Comparison of ENCODE assay signal across 27 cellular contexts in the genomic region with DNA sequence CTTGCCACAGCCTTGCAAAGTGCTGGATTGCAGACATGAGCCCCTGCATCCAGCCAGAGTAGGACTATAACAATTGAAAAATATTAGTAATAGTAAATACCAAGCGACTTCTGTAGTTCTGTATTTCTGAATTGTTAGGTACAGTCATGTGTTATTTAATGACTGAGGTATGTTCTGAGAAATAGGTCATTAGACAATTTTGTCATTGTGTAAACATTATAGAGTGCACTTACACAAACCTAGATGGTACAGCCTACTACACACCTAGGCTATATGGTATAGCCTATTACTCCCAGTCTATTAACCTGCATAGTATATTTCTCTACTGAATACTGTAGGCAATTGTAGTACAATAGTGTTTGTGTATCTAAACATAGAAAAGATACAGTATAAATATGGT.
"Had no signal": no experiment of that assay in that cellular context is flagged by ENCODE, and none has a peak within 500 bp of the region (broad histone marks: within the 10 kb centered on the region; RNA-seq: fewer than 3 reads in every experiment).

No MANE protein-coding gene starts in this region.

- H3K4me3 ChIP-seq: lower lobe of right lung, pancreas, prostate gland, skin epidermis, stomach, testis, thyroid gland, transverse colon, upper lobe of left lung, vagina had no signal

- H3K9me3 ChIP-seq: lower lobe of right lung, pancreas, prostate gland, stomach, testis, thyroid gland, transverse colon, upper lobe of left lung, vagina had no signal

- H3K4me1 ChIP-seq: lower lobe of right lung, pancreas, prostate gland, testis, thyroid gland, upper lobe of left lung, vagina had no signal

- H3K27ac ChIP-seq: lower lobe of right lung, pancreas, prostate gland, skin epidermis, stomach, testis, thyroid gland, transverse colon, upper lobe of left lung, vagina had no signal

- DNase-seq: kidney glomerular epithelial cell; left cardiac atrium; lower lobe of right lung; mammary epithelial cell; mesenchymal stem cell; naive thymus-derived CD8-positive, alpha-beta T cell; nucleus accumbens; pancreas; posterior cingulate gyrus; retina; right cardiac atrium; stimulated activated CD4-positive, alpha-beta T cell treated with anti-CD3 and anti-CD28 coated beads, Interleukin-12 subunit alpha, Interleukin-12 subunit beta, amount 100 ng/mL, for 4 hours; stimulated activated CD4-positive, alpha-beta T cell treated with anti-CD3 and anti-CD28 coated beads, Interleukin-15, amount 100 ng/mL, for 24 hours; stimulated activated CD4-positive, alpha-beta T cell treated with anti-CD3 and anti-CD28 coated beads, Interleukin-2, amount 100 ng/mL, for 24 hours; stimulated activated CD4-positive, alpha-beta T cell treated with anti-CD3 and anti-CD28 coated beads, Interleukin-4, amount 100 ng/mL, for 1 hour; stimulated activated naive B cell treated with anti-CD40 and anti-IgM and Interleukin-4, amounts not matched to agents 10 μg/mL and 1 μg/mL and 100 μg/mL, for 72 hours; stimulated activated naive CD8-positive, alpha-beta T cell treated with anti-CD3 and anti-CD28 coated beads, Interleukin-15, Interleukin-2, amounts not matched to agents 100 U/mL and 50 U/mL, for 24 hours; stomach; testis; thyroid gland; upper lobe of left lung had no signal

- ATAC-seq: left cardiac atrium; left lobe of liver; lower lobe of right lung; naive thymus-derived CD8-positive, alpha-beta T cell; pancreas; right cardiac atrium; sciatic nerve; stimulated activated naive B cell treated with anti-CD40 and anti-IgM and Interleukin-4, amounts not matched to agents 10 μg/mL and 1 μg/mL and 100 μg/mL, for 72 hours; stimulated activated naive CD8-positive, alpha-beta T cell treated with anti-CD3 and anti-CD28 coated beads, Interleukin-15, Interleukin-2, amounts not matched to agents 100 U/mL and 50 U/mL, for 24 hours had no signal

- H3K27me3 ChIP-seq: pancreas, stomach, testis, thyroid gland, transverse colon, upper lobe of left lung, vagina had no signal

- H3K36me3 ChIP-seq: pancreas, prostate gland, thyroid gland, upper lobe of left lung had no signal
